ENCODE assay signal across 23 cellular contexts in genomic region chr13:38766799-38767198, GRCh38.
A peak's percentile ranks its signal among the peaks of the same experiment; 100 is the strongest.
DNase-seq lines count a peak whose midpoint lies in the region; TF ChIP-seq lines count a peak whose summit lies in the region.
"Had no signal": no experiment of that assay in that cellular context is flagged by ENCODE, and none has a peak within 500 bp of the region (broad histone marks: within the 10 kb centered on the region; RNA-seq: fewer than 3 reads in every experiment).

No MANE protein-coding gene starts in this region.

- peaks cover 23% of the 10 kb centered on the region for H3K4me1 Mint-ChIP-seq in Caco-2 (ENCODE audit: low read depth, unreplicated experiment)
- H3K4me1 Mint-ChIP-seq: B cell had no signal

- H3K27me3 ChIP-seq in mammary epithelial cell (ENCODE audit: insufficient read depth, low read length) (no peaks in the 10 kb centered on the region), breast epithelium (no peaks in the 10 kb centered on the region), dorsolateral prefrontal cortex (peaks cover 0 to under 1% (median 0%) of the 10 kb centered on the region in 45 donors), Caco-2 (replicated peaks; ENCODE audit: control insufficient read depth, insufficient read depth, low read length) (no peaks in the 10 kb centered on the region)

- dilution Hi-C loops in mammary epithelial cell (cut with HindIII; ENCODE audit: low sequenced_read_pairs) = no loop called here

- no peak overlapping the region for H3K9ac ChIP-seq in mammary epithelial cell (ENCODE audit: insufficient read depth, low read length)

- H3K36me3 ChIP-seq in mammary epithelial cell (ENCODE audit: insufficient read depth, low read length) (no peaks in the 10 kb centered on the region), breast epithelium (no peaks in the 10 kb centered on the region), Caco-2 (ENCODE audit: control insufficient read depth, insufficient read depth, low read length) (no peaks in the 10 kb centered on the region)

- H3K9me3 ChIP-seq in mammary epithelial cell (replicated peaks; ENCODE audit: insufficient read depth, low read length) = no peaks in the 10 kb centered on the region
- H3K9me3 ChIP-seq in breast epithelium = no peaks in the 10 kb centered on the region
- H3K9me3 ChIP-seq in Caco-2 = no peaks in the 10 kb centered on the region

- TF ChIP-seq CTCF in mammary epithelial cell (conservative IDR thresholded peaks at IDR 0.05 in 1 of 2, IDR thresholded peaks at IDR 0.05 in 1 of 2; ENCODE audit: extremely low read depth in 1 of 2, insufficient read depth in 1 of 2, low read depth in 1 of 2, low read length in 2 of 2) (no peak), breast epithelium (IDR thresholded peaks at IDR 0.05) (no peak), dorsolateral prefrontal cortex (IDR thresholded peaks at IDR 0.05 in 54 of 56, conservative IDR thresholded peaks at IDR 0.05 in 2 of 56; ENCODE audit: low read depth in 1 of 56, partially characterized antibody in 56 of 56) (no peak), Caco-2 (IDR thresholded peaks at IDR 0.05; ENCODE audit: insufficient read depth in 1 of 2, low read depth in 1 of 2, low read length in 1 of 2, severe bottlenecking in 1 of 2, unreplicated experiment in 1 of 2) (no peak)

- peaks cover 46% of the 10 kb centered on the region for H3K36me3 Mint-ChIP-seq in Caco-2 (ENCODE audit: insufficient read depth, unreplicated experiment)
- H3K36me3 Mint-ChIP-seq: CD8-positive, alpha-beta T cell; IgD-negative memory B cell had no signal

- POLR2A ChIA-PET in Caco-2 (lab: Charles Lee) = no interaction called here

- H3K4me3 ChIP-seq in mammary epithelial cell (replicated peaks in 1 of 3; ENCODE audit: insufficient read depth in 1 of 3, low read depth in 2 of 3, low read length in 3 of 3) (no peak overlapping the region), breast epithelium (no peak overlapping the region), dorsolateral prefrontal cortex (peak overlapping the region in 3 of 59 donors; percentile 16 to 22 (median 19)), Caco-2 (ENCODE audit: low read depth, low read length) (no peak overlapping the region)

- no peak overlapping the region for H3K27ac Mint-ChIP-seq in Caco-2 (ENCODE audit: unreplicated experiment)
- H3K27ac Mint-ChIP-seq: B cell; CD8-positive, alpha-beta T cell; IgD-negative memory B cell had no signal

- H3K9me3 Mint-ChIP-seq in Caco-2 (ENCODE audit: unreplicated experiment) = no peaks in the 10 kb centered on the region
- H3K9me3 Mint-ChIP-seq: CD8-positive, alpha-beta T cell; IgD-negative memory B cell had no signal

- H3K4me3 Mint-ChIP-seq in Caco-2 (ENCODE audit: unreplicated experiment) = no peak overlapping the region
- H3K4me3 Mint-ChIP-seq: B cell; CD8-positive, alpha-beta T cell; IgD-negative memory B cell had no signal

- intact Hi-C loops in mammary epithelial cell (cut with micrococcal nuclease) = no loop called here
- intact Hi-C loops in breast epithelium (cut with DNase I; ENCODE audit: low total_unique reads) = no loop called here
- intact Hi-C loops in dorsolateral prefrontal cortex (cut with DNase I) = loop anchor here in 1 of 2 donors (2.0 to 10.0 kb wide), 3 partner anchors 54 to 202 kb away; no protein-coding TSS in a partner anchor
- intact Hi-C loops in Caco-2 (cut with micrococcal nuclease; ENCODE audit: unreplicated experiment) = no loop called here

- peaks cover 10% of the 10 kb centered on the region for H3K4me1 ChIP-seq in mammary epithelial cell (ENCODE audit: insufficient read depth, low read length)
- H3K4me1 ChIP-seq in breast epithelium = no peaks in the 10 kb centered on the region
- peaks cover 9% of the 10 kb centered on the region for H3K4me1 ChIP-seq in Caco-2

- 92% methylated on average over 2 of the region's 2 CpGs for WGBS in mammary epithelial cell (ENCODE audit: low coverage, missing lambda C conversion rate)

- TF ChIP-seq POLR2A in breast epithelium (IDR thresholded peaks at IDR 0.05) = no peak

- DNase-seq in mammary epithelial cell (peak; percentile 8), breast epithelium (ENCODE audit: low spot score in 2 of 2) (no peak), dorsolateral prefrontal cortex (no peak), midbrain (lab: John Stamatoyannopoulos, UW) (peak; percentile 20), NCI-H1417 treated with DMSO at 0.1 percent for 48 hours (lab: John Stamatoyannopoulos, UW) (no peak), SIG-M5 treated with dmso at 0.1 percent for 504 hours (lab: John Stamatoyannopoulos, UW; ENCODE audit: unreplicated experiment) (no peak), Caco-2 (no peak)
- DNase-seq: CD8-positive, alpha-beta T cell; DMS79 treated with DMSO at 0.1 percent for 48 hours; HCEC 1CT; NCI-H1048; NCI-H1417; NCI-H1694 treated with DMSO at 0.1 percent for 48 hours; NCI-H2081; NCI-H226; NCI-H510A; NCI-H69; SHP77 had no signal

- BruUV-seq in mammary epithelial cell (replicated peaks; lab: Mats Ljungman, UMichigan) = no TSS peak
- no TSS peak for BruUV-seq in Caco-2 (replicated peaks; lab: Mats Ljungman, UMichigan)

- no peaks in the 10 kb centered on the region for H4K20me1 ChIP-seq in mammary epithelial cell (ENCODE audit: insufficient read depth, low read length)

- no peak overlapping the region for H3K4me2 ChIP-seq in mammary epithelial cell (ENCODE audit: insufficient read depth, low read depth, low read length)

- H3K27ac ChIP-seq in mammary epithelial cell (ENCODE audit: insufficient read depth, low read depth, low read length) = no peak overlapping the region
- no peak overlapping the region for H3K27ac ChIP-seq in breast epithelium
- peak overlapping the region in 58 of 59 donors; percentile 7 to 96 (median 88) for H3K27ac ChIP-seq in dorsolateral prefrontal cortex
- H3K27ac ChIP-seq: 22Rv1, C4-2B, RWPE1 had no signal

- H3K27me3 Mint-ChIP-seq in Caco-2 (ENCODE audit: insufficient read depth, unreplicated experiment) = no peaks in the 10 kb centered on the region
- H3K27me3 Mint-ChIP-seq: B cell had no signal

- H3K79me2 ChIP-seq in mammary epithelial cell (ENCODE audit: insufficient read depth, low read length) = no peaks in the 10 kb centered on the region

- H2AFZ ChIP-seq in mammary epithelial cell (ENCODE audit: low read depth, low read length) = no peak overlapping the region

- CTCF ChIA-PET in mammary epithelial cell (lab: Charles Lee; ENCODE audit: low non-redundant PET) = no interaction called here
- CTCF ChIA-PET in Caco-2 (lab: Charles Lee) = interaction anchor here (1.1 kb wide), 1 partner anchor 81 kb away, joined by 3 read pairs; no protein-coding TSS in a partner anchor

- in situ Hi-C loops in mammary epithelial cell (cut with MboI; ENCODE audit: low sequenced_read_pairs in 2 of 2) = no loop called here

Comparison
In these comparisons a context has a peak if more than half of its experiments do, and no peak if none do; other contexts are left out.
1. DNase-seq: peak in mammary epithelial cell (single experiment) and midbrain (single experiment); none in breast epithelium (0 of 2), dorsolateral prefrontal cortex (0 of 10), NCI-H1417 treated with DMSO at 0.1 percent for 48 hours (single experiment), SIG-M5 treated with dmso at 0.1 percent for 504 hours (single experiment) and Caco-2 (0 of 2).
2. H3K27ac ChIP-seq: peak in dorsolateral prefrontal cortex (58 of 59); none in mammary epithelial cell (single experiment) and breast epithelium (0 of 2).